21 cellular contexts compared by ENCODE assay signal in genomic region chr11:49432242-49432848, GRCh38.
DNase-seq lines count a peak whose midpoint lies in the region; TF ChIP-seq lines count a peak whose summit lies in the region.
"Had no signal": no experiment of that assay in that cellular context is flagged by ENCODE, and none has a peak within 500 bp of the region (broad histone marks: within the 10 kb centered on the region; RNA-seq: fewer than 3 reads in every experiment).

No MANE protein-coding gene starts in this region.

- intact Hi-C loops in spleen (cut with DNase I; ENCODE audit: low total_unique reads) = no loop called here

- H3K27ac ChIP-seq in osteoblast (ENCODE audit: low read depth, low read length) (no peak overlapping the region), spleen (no peak overlapping the region)
- H3K27ac ChIP-seq: SJSA1 had no signal

- peak; percentile 37 for DNase-seq in COLO668 (lab: John Stamatoyannopoulos, UW; ENCODE audit: unreplicated experiment)
- peak; percentile 97 for DNase-seq in DMS53 (lab: John Stamatoyannopoulos, UW)
- DNase-seq in NCI-H774 (lab: John Stamatoyannopoulos, UW) = peak; percentile 26
- DNase-seq in osteoblast (ENCODE audit: insufficient read length, low spot score, missing footprints) = peak; percentile 45
- DNase-seq in NCI-H2081 (lab: John Stamatoyannopoulos, UW) = no peak
- no peak for DNase-seq in effector CD8-positive, alpha-beta T cell (lab: John Stamatoyannopoulos, UW)
- no peak for DNase-seq in spleen
- DNase-seq: C1 segment of cervical spinal cord; CD4-positive, alpha-beta memory T cell; GOT3; HCEC 1CT; NCI-H1092; NCI-H1417 treated with DMSO at 0.1 percent for 48 hours; NCI-H1694 treated with DMSO at 0.1 percent for 48 hours; NCI-H2171; NCI-H226; NCI-H524; NCI-H748 treated with DMSO at 0.1 percent for 48 hours; T-helper 2 cell had no signal

- TF ChIP-seq CTCF in osteoblast (IDR thresholded peaks at IDR 0.05; ENCODE audit: extremely low read depth, low read depth, low read length) = no peak
- no peak for TF ChIP-seq CTCF in spleen (IDR thresholded peaks at IDR 0.05 in 8 of 11, conservative IDR thresholded peaks at IDR 0.05 in 3 of 11)

- H3K4me2 ChIP-seq in osteoblast (ENCODE audit: insufficient read depth, low read length) = no peak overlapping the region

- H3K4me1 ChIP-seq in osteoblast (ENCODE audit: insufficient read depth, low read length) = no peaks in the 10 kb centered on the region
- no peaks in the 10 kb centered on the region for H3K4me1 ChIP-seq in spleen
- H3K4me1 ChIP-seq: SJSA1 had no signal

- H3K79me2 ChIP-seq in osteoblast (ENCODE audit: insufficient read depth, low read length) = no peaks in the 10 kb centered on the region

- H3K9me3 ChIP-seq in osteoblast (ENCODE audit: low read depth, low read length) = no peaks in the 10 kb centered on the region
- peaks cover 0 to 16% (median 7%) of the 10 kb centered on the region in 8 donors for H3K9me3 ChIP-seq in spleen
- H3K9me3 ChIP-seq: SJSA1 had no signal

- no peak for TF ChIP-seq POLR2A in spleen (IDR thresholded peaks at IDR 0.05)

- WGBS in spleen, 5 donors = 82 to 95% (median 91%) methylated on average over 1 of the region's 1 CpG

- H4K20me1 ChIP-seq in osteoblast (ENCODE audit: insufficient read depth, low read length) = no peaks in the 10 kb centered on the region

- no peak overlapping the region for H2AFZ ChIP-seq in osteoblast (ENCODE audit: low read length)

- no peaks in the 10 kb centered on the region for H3K27me3 ChIP-seq in osteoblast (ENCODE audit: insufficient read depth, low read length)
- H3K27me3 ChIP-seq in spleen (replicated peaks in 1 of 7) = no peaks in the 10 kb centered on the region
- H3K27me3 ChIP-seq: SJSA1 had no signal

- H3K4me3 ChIP-seq in osteoblast (ENCODE audit: insufficient read depth, low read length) (no peak overlapping the region), spleen (no peak overlapping the region)
- H3K4me3 ChIP-seq: GM12878, SJSA1 had no signal

- H3K36me3 ChIP-seq in osteoblast (ENCODE audit: insufficient read depth, low read length) (no peaks in the 10 kb centered on the region), spleen (no peaks in the 10 kb centered on the region)
- H3K36me3 ChIP-seq: SJSA1 had no signal

Comparison
In these comparisons a context has a peak if more than half of its experiments do, and no peak if none do; other contexts are left out.
1. DNase-seq: peak in COLO668 (single experiment), DMS53 (single experiment), NCI-H774 (single experiment) and osteoblast (single experiment); none in NCI-H2081 (0 of 2), effector CD8-positive, alpha-beta T cell (single experiment) and spleen (single experiment).